Comparison of ENCODE assay signal across 8 cellular contexts in the genomic region with DNA sequence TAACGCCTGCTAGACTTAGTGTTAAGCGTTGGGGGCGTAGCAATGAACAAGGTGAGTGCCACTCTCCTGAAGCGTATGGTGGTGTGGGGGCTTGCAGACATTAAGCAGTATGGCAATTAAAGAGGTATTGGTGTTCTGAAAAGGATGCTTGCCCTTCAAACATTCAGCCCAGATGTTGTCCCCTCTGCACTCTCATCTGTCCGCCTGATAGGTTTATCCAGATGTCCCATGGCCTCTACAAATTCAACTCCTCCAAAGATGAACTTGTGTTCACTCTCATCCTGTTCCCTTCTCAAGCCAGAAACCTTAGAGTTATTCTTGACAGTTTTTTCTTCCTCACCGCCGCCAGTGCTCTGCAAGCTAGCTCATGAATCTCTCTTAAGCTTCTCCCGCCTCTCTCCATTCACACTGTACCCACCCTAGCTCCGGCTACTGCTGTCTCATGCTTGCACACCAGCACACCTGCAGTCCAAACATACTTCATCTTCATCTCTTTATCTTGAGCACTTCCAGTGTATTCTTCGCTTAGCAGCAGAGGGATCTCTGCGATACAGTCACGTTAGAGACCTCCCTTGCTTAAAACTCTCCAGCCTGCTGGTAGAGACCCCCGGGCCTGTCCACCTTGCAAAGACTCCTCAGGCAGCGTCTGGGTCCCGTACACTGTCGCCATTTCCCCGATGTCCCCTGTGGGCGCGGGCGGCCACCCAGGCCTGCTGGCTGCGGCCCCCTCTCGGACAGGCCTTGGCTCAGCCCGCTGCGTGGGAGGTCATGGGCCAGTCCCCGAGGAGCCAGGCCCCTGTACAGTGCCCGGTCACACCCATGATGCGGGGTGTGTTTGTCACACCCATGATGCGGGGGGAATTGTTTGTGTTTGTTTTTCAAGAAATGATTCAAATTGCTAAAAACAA. TPM values are rescaled to one million over a fixed set of nuclear protein-coding genes. Genes with fewer than 3 reads are reported as not detected.
DNase-seq lines count a peak whose midpoint lies in the region; ATAC-seq and TF ChIP-seq lines count a peak whose summit lies in the region.

No MANE protein-coding gene starts in this region.

- H3K9me3 ChIP-seq in iPS-18a (ENCODE audit: control insufficient read depth, low read depth, low read length), result no peaks in the 10 kb centered on the region
- H3K9me3 ChIP-seq in stomach, result no peaks in the 10 kb centered on the region

- peak overlapping the region; percentile 99 for H3K4me3 Mint-ChIP-seq in activated naive CD8-positive, alpha-beta T cell

- no peak for TF ChIP-seq CTCF in HL-60 (IDR thresholded peaks at IDR 0.05; ENCODE audit: insufficient read depth, low read length)
- TF ChIP-seq CTCF in stomach (IDR thresholded peaks at IDR 0.05), result no peak

- DNase-seq in HL-60 (ENCODE audit: low read depth in 1 of 2, low spot score in 1 of 2), result no peak
- no peak for DNase-seq in stomach
- DNase-seq in NCI-H2107 treated with DMSO at 0.1 percent for 48 hours (lab: John Stamatoyannopoulos, UW; ENCODE audit: unreplicated experiment), result no peak
- no peak for DNase-seq in OCI-M1 (lab: John Stamatoyannopoulos, UW)

- 57 to 73% (median 62%) methylated on average over 25 to 28 of the region's 28 CpGs for WGBS in stomach, 5 donors

- peaks cover 8% of the 10 kb centered on the region for H3K4me1 ChIP-seq in iPS-18a (ENCODE audit: control insufficient read depth, low read depth, low read length)
- peaks cover 9 to 33% (median 26%) of the 10 kb centered on the region in 4 donors for H3K4me1 ChIP-seq in stomach

- TF ChIP-seq POLR2A in stomach (IDR thresholded peaks at IDR 0.05), result no peak

- H3K27ac Mint-ChIP-seq in activated naive CD8-positive, alpha-beta T cell, result peak overlapping the region; percentile 97

- TF ChIP-seq EP300 in stomach (IDR thresholded peaks at IDR 0.05), result no peak

- intact Hi-C loops in stomach (cut with DNase I; ENCODE audit: low total_unique reads), result loop anchor here (5.0 kb wide), 1 partner anchor 88 kb away; no protein-coding TSS in a partner anchor

- H3K27me3 Mint-ChIP-seq in activated naive CD8-positive, alpha-beta T cell, result no peaks in the 10 kb centered on the region

- H3K27ac ChIP-seq in HL-60 (replicated peaks) (peak overlapping the region; percentile 77), iPS-18a (ENCODE audit: low read length) (peak overlapping the region; percentile 74), stomach (peak overlapping the region; percentile 79 to 96 (median 91))

- H3K9me3 Mint-ChIP-seq in activated naive CD8-positive, alpha-beta T cell (ENCODE audit: low read depth), result no peaks in the 10 kb centered on the region

- peaks cover 31% of the 10 kb centered on the region for H3K36me3 ChIP-seq in iPS-18a (ENCODE audit: control insufficient read depth, low read depth, low read length)
- peaks cover 36 to 49% (median 40%) of the 10 kb centered on the region in 4 donors for H3K36me3 ChIP-seq in stomach

- peaks cover 31% of the 10 kb centered on the region for H3K4me1 Mint-ChIP-seq in activated naive CD8-positive, alpha-beta T cell (ENCODE audit: low read depth)

- peak overlapping the region; percentile 66 for H3K4me3 ChIP-seq in HL-60 (replicated peaks; ENCODE audit: insufficient read depth, low read length)
- peak overlapping the region; percentile 76 for H3K4me3 ChIP-seq in iPS-18a (ENCODE audit: low read length)
- peak overlapping the region; percentile 72 to 86 (median 78) for H3K4me3 ChIP-seq in stomach

- ATAC-seq in HG02571 (IDR thresholded peaks at IDR 0.05; ENCODE audit: unreplicated experiment) (no peak), GM19467 (IDR thresholded peaks at IDR 0.05; ENCODE audit: unreplicated experiment) (no peak)

- H3K36me3 Mint-ChIP-seq in activated naive CD8-positive, alpha-beta T cell, result peaks cover 6% of the 10 kb centered on the region

- H3K27me3 ChIP-seq in HL-60 (ENCODE audit: insufficient read depth, poor library complexity, severe bottlenecking) (no peaks in the 10 kb centered on the region), iPS-18a (ENCODE audit: control insufficient read depth, insufficient read depth, low read length) (no peaks in the 10 kb centered on the region), stomach (no peaks in the 10 kb centered on the region)

- peak overlapping the region; percentile 80 for H3K9ac ChIP-seq in iPS-18a (ENCODE audit: low read length)

RNA-seq across cellular contexts. Expression of gene DDX27, which starts 1.0 kb away (rescaled TPM):
- total RNA-seq in stomach, result 10 to 100 TPM; 11.7 to 38.2 (median 36.2) TPM
- polyA plus RNA-seq in stomach, result 10 to 100 TPM; 21.0 to 21.5 (median 21.4) TPM

RNA-seq across cellular contexts. Expression of gene STAU1, which starts 32.0 kb away (rescaled TPM):
- 100 to 1,000 TPM in 1 of 5 donors, 10 to 100 TPM in 4; 33.9 to 129 (median 77.3) TPM for total RNA-seq in stomach
- polyA plus RNA-seq in stomach, result 10 to 100 TPM; 33.0 to 59.3 (median 38.4) TPM

RNA-seq across cellular contexts. Expression of gene ZNFX1, which starts 57.7 kb away (rescaled TPM):
- 10 to 100 TPM in 4 of 5 donors, 1 to 10 TPM in 1; 5.2 to 29.6 (median 26.1) TPM for total RNA-seq in stomach
- polyA plus RNA-seq in stomach, result 1 to 10 TPM; 5.8 to 8.4 (median 6.4) TPM
